In the genomic region with DNA sequence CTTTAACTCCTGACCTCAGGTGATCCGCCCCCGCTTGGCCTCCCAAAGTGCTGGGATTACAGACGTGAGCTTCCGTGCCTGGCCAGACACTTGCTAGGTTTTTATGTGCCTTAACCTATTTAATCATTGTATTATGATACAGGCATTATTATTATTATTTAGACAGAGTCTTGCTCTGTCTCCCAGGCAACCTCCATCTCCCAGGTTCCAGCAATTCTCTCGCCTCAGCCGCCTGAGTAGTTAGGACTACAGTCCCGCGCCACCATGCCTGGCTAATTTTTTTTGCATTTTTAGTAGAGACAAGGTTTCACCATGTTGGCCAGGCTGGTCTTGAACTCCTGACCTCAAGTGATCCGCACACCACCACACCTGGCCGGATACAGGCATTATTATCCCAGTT, we compare ENCODE assay signal across 1 cellular context. TPM values are rescaled to one million over a fixed set of nuclear protein-coding genes. Genes with fewer than 3 reads are reported as not detected.
"Had no signal": no experiment of that assay in that cellular context is flagged by ENCODE, and none has a peak within 500 bp of the region (broad histone marks: within the 10 kb centered on the region; RNA-seq: fewer than 3 reads in every experiment).

No MANE protein-coding gene starts in this region.

RNA-seq across cellular contexts. Expression of a gene that starts 11.5 kb away (rescaled TPM):
- total RNA-seq: MCF 10A had no signal
